ENCODE assay signal across 28 cellular contexts in the genomic region with DNA sequence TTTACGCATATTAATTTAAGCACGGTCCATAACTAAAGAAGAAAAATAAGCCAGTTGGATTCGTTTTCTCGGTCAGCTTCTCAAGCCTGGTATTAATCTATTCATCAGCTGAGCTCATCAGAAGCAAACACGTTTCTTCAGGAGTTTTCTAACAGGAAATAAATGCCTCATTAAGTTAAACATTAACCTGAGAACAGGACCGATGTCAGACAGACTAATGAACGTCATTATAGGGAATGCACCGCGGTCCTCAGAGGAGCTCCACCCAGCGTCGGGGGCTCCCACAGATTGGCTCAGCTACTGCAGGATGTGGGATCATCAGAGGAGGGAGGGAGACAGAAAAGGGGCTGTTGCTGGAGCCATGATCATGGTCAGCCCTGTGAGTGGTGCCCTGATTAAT.
DNase-seq lines count a peak whose midpoint lies in the region; ATAC-seq, FAIRE-seq and TF ChIP-seq lines count a peak whose summit lies in the region.
"Had no signal": no experiment of that assay in that cellular context is flagged by ENCODE, and none has a peak within 500 bp of the region (broad histone marks: within the 10 kb centered on the region; RNA-seq: fewer than 3 reads in every experiment).

No MANE protein-coding gene starts in this region.

- no peak for TF ChIP-seq CTCF in prostate gland (IDR thresholded peaks at IDR 0.05)

- no peak for TF ChIP-seq POLR2A in prostate gland (IDR thresholded peaks at IDR 0.05)

- FAIRE-seq in RCC 7860 (lab: Jason Lieb, UNC) (no peak), islet of Langerhans (lab: Jason Lieb, UNC) (peak; percentile 96)
- FAIRE-seq: G401.6 had no signal

- H3K4me3 ChIP-seq in prostate gland: no peak overlapping the region
- H3K4me3 ChIP-seq: BLaER1, gastroesophageal sphincter, transverse colon had no signal

- peak; percentile 8 for DNase-seq in LoVo (ENCODE audit: low spot score)
- peak; percentile 35 for DNase-seq in RCC 7860 (ENCODE audit: low spot score)
- peak; percentile 34 for DNase-seq in prostate gland (ENCODE audit: low spot score)
- DNase-seq in activated naive CD4-positive, alpha-beta T cell treated with Interleukin-2 at 50 U/mL for 16 hours: no peak
- DNase-seq in cortex of kidney (lab: John Stamatoyannopoulos, UW): no peak
- DNase-seq: activated CD4-positive, alpha-beta memory T cell treated with anti-CD3 and anti-CD28 coated beads for 36 hours; activated CD4-positive, alpha-beta T cell treated with anti-CD3 and anti-CD28 coated beads for 1 hour; activated naive CD4-positive, alpha-beta T cell treated with anti-CD3 and anti-CD28 coated beads, Interleukin-2, amount 10 ng/mL, durations not matched to agents 7 days and 5 days; DMS79; hippocampal formation; left ventricle myocardium superior; mesendoderm; NCI-H1092; NCI-H187; NCI-H2171 treated with DMSO at 0.1 percent for 48 hours; NCI-H524; NK-92 treated with Interleukin-12 subunit alpha and Interleukin-12 subunit beta, amount 100 ng/mL, for 24 hours; Right ventricle myocardium superior; T-helper 2 cell; transverse colon had no signal

- H3K36me3 ChIP-seq in prostate gland: no peaks in the 10 kb centered on the region
- H3K36me3 ChIP-seq: BLaER1, gastroesophageal sphincter, neutrophil, transverse colon had no signal

- H3K27me3 ChIP-seq in prostate gland (replicated peaks; ENCODE audit: insufficient read depth): no peaks in the 10 kb centered on the region
- H3K27me3 ChIP-seq: BLaER1 had no signal

- no peaks in the 10 kb centered on the region for H3K9me3 ChIP-seq in prostate gland
- H3K9me3 ChIP-seq: BLaER1, gastroesophageal sphincter, neutrophil, transverse colon had no signal

- H3K27ac ChIP-seq in prostate gland: no peak overlapping the region
- H3K27ac ChIP-seq: BLaER1, gastroesophageal sphincter, neutrophil, transverse colon had no signal

- intact Hi-C loops in prostate gland (cut with DNase I): no loop called here

- H3K4me1 ChIP-seq in prostate gland (replicated peaks): no peaks in the 10 kb centered on the region
- H3K4me1 ChIP-seq: gastroesophageal sphincter, transverse colon had no signal

- 20% methylated on average over 11 of the region's 11 CpGs for WGBS in prostate gland

- no peak for ATAC-seq in GM18511 (IDR thresholded peaks at IDR 0.05; ENCODE audit: unreplicated experiment)
- ATAC-seq: gastroesophageal sphincter; left ventricle myocardium superior; SK-N-SH treated with all-trans-retinoic acid at 6 μM for 48 hours; stimulated activated effector memory CD8-positive, alpha-beta T cell treated with anti-CD3 and anti-CD28 coated beads, Interleukin-12 subunit alpha, Interleukin-12 subunit beta, amount 100 ng/mL, for 72 hours had no signal

Comparison
In these comparisons a context has a peak if more than half of its experiments do, and no peak if none do; other contexts are left out.
1. DNase-seq: peak in LoVo (single experiment), RCC 7860 (single experiment) and prostate gland (single experiment); none in activated naive CD4-positive, alpha-beta T cell treated with Interleukin-2 at 50 U/mL for 16 hours (single experiment) and cortex of kidney (single experiment).